15 cellular contexts compared by ENCODE assay signal in the genomic region with DNA sequence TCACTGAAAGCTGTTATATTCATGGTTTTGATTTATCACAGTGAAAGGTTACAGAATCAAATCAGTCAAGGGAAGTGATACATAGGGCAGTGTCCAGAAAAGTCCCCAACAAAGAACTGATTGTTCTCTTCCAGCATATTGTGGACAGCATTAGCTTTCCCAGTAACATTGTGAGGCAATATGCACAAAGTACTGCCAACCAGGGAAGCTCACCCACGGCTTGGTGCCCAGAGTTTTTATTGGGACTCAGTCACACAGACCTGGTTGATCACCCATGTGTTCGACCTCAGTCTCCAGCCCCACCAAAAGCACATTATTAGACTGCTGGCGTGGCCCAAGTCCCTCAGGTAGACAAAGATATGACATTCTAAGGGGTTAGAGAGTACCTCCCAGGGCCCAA.
A peak's percentile ranks its signal among the peaks of the same experiment; 100 is the strongest.
DNase-seq lines count a peak whose midpoint lies in the region; ATAC-seq and TF ChIP-seq lines count a peak whose summit lies in the region.
"Had no signal": no experiment of that assay in that cellular context is flagged by ENCODE, and none has a peak within 500 bp of the region (broad histone marks: within the 10 kb centered on the region; RNA-seq: fewer than 3 reads in every experiment).

No MANE protein-coding gene starts in this region.

- H3K9me3 ChIP-seq in gastrocnemius medialis, result no peaks in the 10 kb centered on the region
- no peaks in the 10 kb centered on the region for H3K9me3 ChIP-seq in osteoblast (ENCODE audit: low read depth, low read length)

- peaks cover 3% of the 10 kb centered on the region for H3K27me3 Mint-ChIP-seq in activated CD8-positive, alpha-beta memory T cell treated with anti-CD3 and anti-CD28 coated beads, Interleukin-2, amount 10 ng/mL, durations not matched to agents 7 days and 5 days

- intact Hi-C loops in gastrocnemius medialis (cut with DNase I; ENCODE audit: low total_unique reads), result no loop called here

- no peak overlapping the region for H3K27ac Mint-ChIP-seq in activated CD8-positive, alpha-beta memory T cell treated with anti-CD3 and anti-CD28 coated beads, Interleukin-2, amount 10 ng/mL, durations not matched to agents 7 days and 5 days
- H3K27ac Mint-ChIP-seq: neural progenitor cell had no signal

- no peak overlapping the region for H3K4me2 ChIP-seq in osteoblast (ENCODE audit: insufficient read depth, low read length)
- H3K4me2 ChIP-seq: neural progenitor cell had no signal

- no peaks in the 10 kb centered on the region for H3K36me3 Mint-ChIP-seq in activated CD8-positive, alpha-beta memory T cell treated with anti-CD3 and anti-CD28 coated beads, Interleukin-2, amount 10 ng/mL, durations not matched to agents 7 days and 5 days
- H3K36me3 Mint-ChIP-seq: neural progenitor cell had no signal

- H3K4me3 Mint-ChIP-seq in activated CD8-positive, alpha-beta memory T cell treated with anti-CD3 and anti-CD28 coated beads, Interleukin-2, amount 10 ng/mL, durations not matched to agents 7 days and 5 days, result no peak overlapping the region
- H3K4me3 Mint-ChIP-seq: neural progenitor cell had no signal

- TF ChIP-seq POLR2A in gastrocnemius medialis (IDR thresholded peaks at IDR 0.05), result no peak

- no peak overlapping the region for H2AFZ ChIP-seq in osteoblast (ENCODE audit: low read length)
- H2AFZ ChIP-seq: neural progenitor cell had no signal

- no peaks in the 10 kb centered on the region for H3K27me3 ChIP-seq in gastrocnemius medialis
- H3K27me3 ChIP-seq in osteoblast (ENCODE audit: insufficient read depth, low read length), result peaks cover 3% of the 10 kb centered on the region
- H3K27me3 ChIP-seq: dorsolateral prefrontal cortex, neural progenitor cell had no signal

- no peaks in the 10 kb centered on the region for H3K4me1 Mint-ChIP-seq in activated CD8-positive, alpha-beta memory T cell treated with anti-CD3 and anti-CD28 coated beads, Interleukin-2, amount 10 ng/mL, durations not matched to agents 7 days and 5 days

- H3K4me1 ChIP-seq in gastrocnemius medialis (no peaks in the 10 kb centered on the region), osteoblast (ENCODE audit: insufficient read depth, low read length) (no peaks in the 10 kb centered on the region)

- no peaks in the 10 kb centered on the region for H3K36me3 ChIP-seq in gastrocnemius medialis
- H3K36me3 ChIP-seq in osteoblast (ENCODE audit: insufficient read depth, low read length), result no peaks in the 10 kb centered on the region
- H3K36me3 ChIP-seq: neural progenitor cell had no signal

- no peaks in the 10 kb centered on the region for H3K9me3 Mint-ChIP-seq in activated CD8-positive, alpha-beta memory T cell treated with anti-CD3 and anti-CD28 coated beads, Interleukin-2, amount 10 ng/mL, durations not matched to agents 7 days and 5 days (ENCODE audit: low read depth)
- H3K9me3 Mint-ChIP-seq: neural progenitor cell had no signal

- H3K27ac ChIP-seq in gastrocnemius medialis (no peak overlapping the region), osteoblast (ENCODE audit: low read depth, low read length) (no peak overlapping the region)
- H3K27ac ChIP-seq: neural progenitor cell had no signal

- in situ Hi-C loops in gastrocnemius medialis (cut with MboI; ENCODE audit: low sequenced_read_pairs in 4 of 4), result no loop called here

- no peaks in the 10 kb centered on the region for H3K79me2 ChIP-seq in osteoblast (ENCODE audit: insufficient read depth, low read length)

- peak; percentile 66 for ATAC-seq in GM18858 (IDR thresholded peaks at IDR 0.05; ENCODE audit: unreplicated experiment)
- peak; percentile 66 for ATAC-seq in HG03159 (IDR thresholded peaks at IDR 0.05; ENCODE audit: unreplicated experiment)
- ATAC-seq in gastrocnemius medialis, result peak; percentile 27 to 79
- ATAC-seq in activated CD8-positive, alpha-beta memory T cell treated with anti-CD3 and anti-CD28 coated beads, Interleukin-2, amount 10 ng/mL, durations not matched to agents 7 days and 5 days, result no peak
- ATAC-seq: stimulated activated naive CD8-positive, alpha-beta T cell treated with anti-CD3 and anti-CD28 coated beads, Interleukin-15, Interleukin-2, amounts not matched to agents 100 U/mL and 50 U/mL, for 24 hours had no signal

- DNase-seq in fibroblast of gingiva (ENCODE audit: low read depth) (peak; percentile 27), gastrocnemius medialis (no peak), NCI-H1694 treated with DMSO at 0.1 percent for 48 hours (lab: John Stamatoyannopoulos, UW) (no peak), DMS79 (lab: John Stamatoyannopoulos, UW) (no peak), osteoblast (ENCODE audit: insufficient read length, low spot score, missing footprints) (no peak)
- DNase-seq in activated CD8-positive, alpha-beta memory T cell treated with anti-CD3 and anti-CD28 coated beads, Interleukin-2, amount 10 ng/mL, durations not matched to agents 7 days and 5 days, result no peak
- DNase-seq: activated effector memory CD4-positive, alpha-beta T cell treated with Interleukin-2 at 50 U/mL for 16 hours; dorsolateral prefrontal cortex; KG1; NCI-H1436 treated with DMSO at 0.1 percent for 48 hours; NCI-H446 treated with DMSO at 0.1 percent for 48 hours; stimulated activated naive CD8-positive, alpha-beta T cell treated with anti-CD3 and anti-CD28 coated beads, Interleukin-15, Interleukin-2, amounts not matched to agents 100 U/mL and 50 U/mL, for 24 hours had no signal

- CTCF ChIA-PET in activated CD8-positive, alpha-beta memory T cell treated with anti-CD3 and anti-CD28 coated beads, Interleukin-2, amount 10 ng/mL, durations not matched to agents 7 days and 5 days (lab: Charles Lee), result no interaction called here

- H3K4me3 ChIP-seq in gastrocnemius medialis (no peak overlapping the region), osteoblast (ENCODE audit: insufficient read depth, low read length) (no peak overlapping the region)
- H3K4me3 ChIP-seq: dorsolateral prefrontal cortex, neural progenitor cell had no signal

- H4K20me1 ChIP-seq in osteoblast (ENCODE audit: insufficient read depth, low read length), result no peaks in the 10 kb centered on the region

- TF ChIP-seq CTCF in gastrocnemius medialis (IDR thresholded peaks at IDR 0.05 in 4 of 5, conservative IDR thresholded peaks at IDR 0.05 in 1 of 5) (no peak), osteoblast (IDR thresholded peaks at IDR 0.05; ENCODE audit: extremely low read depth, low read depth, low read length) (no peak)
